Comparison of ENCODE assay signal across 1 cellular context in the genomic region with DNA sequence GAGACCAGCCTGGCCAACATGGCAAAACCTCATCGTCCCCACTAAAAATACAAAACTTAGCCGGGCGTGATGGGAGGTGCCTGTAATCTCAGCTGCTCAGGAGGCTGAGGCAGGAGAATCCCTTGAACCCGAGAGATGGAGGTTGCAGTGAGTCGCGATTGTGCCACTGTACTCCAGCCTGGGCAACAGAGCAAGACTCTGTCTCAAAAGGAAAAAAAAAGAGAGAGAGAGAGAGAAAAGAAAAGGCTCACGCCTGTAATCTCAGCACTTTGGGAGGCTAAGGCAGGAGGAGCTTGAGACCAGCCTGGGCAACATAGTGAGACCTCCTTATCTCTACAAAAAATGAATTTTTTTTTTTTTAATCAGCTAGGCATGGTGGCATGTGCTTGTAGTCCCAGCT.
TF ChIP-seq lines count a peak whose summit lies in the region.

No MANE protein-coding gene starts in this region.

TF ChIP-seq in A549, 52 proteins besides CTCF, POLR2A, EP300 and RAD21 (continued from another document):
- no peak for TF ChIP-seq EHMT2 (IDR thresholded peaks at IDR 0.05; ENCODE audit: low read depth)
- no peak for TF ChIP-seq RCOR1 (IDR thresholded peaks at IDR 0.05; ENCODE audit: low read depth, low read length)
